20 cellular contexts compared by ENCODE assay signal in the genomic region with DNA sequence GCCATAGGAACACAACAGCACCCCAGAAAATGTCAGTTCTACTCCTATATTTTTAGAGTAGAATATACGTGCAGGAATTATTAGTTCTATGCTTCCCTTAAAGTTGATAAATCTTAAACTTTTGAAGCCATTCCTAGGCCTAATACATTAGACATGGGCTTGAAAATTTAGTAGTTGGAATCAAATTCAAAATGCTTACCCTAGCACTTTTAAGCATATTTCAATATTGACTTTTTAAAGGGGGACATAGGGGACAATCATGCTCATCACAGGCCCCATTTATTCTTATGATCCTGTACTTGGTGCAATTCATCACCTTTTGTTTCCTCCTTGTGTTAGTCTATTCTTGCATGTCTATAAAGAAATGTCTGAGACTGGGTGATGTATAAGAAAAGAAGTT.
"Had no signal": no experiment of that assay in that cellular context is flagged by ENCODE, and none has a peak within 500 bp of the region (broad histone marks: within the 10 kb centered on the region; RNA-seq: fewer than 3 reads in every experiment).

No MANE protein-coding gene starts in this region.

- H3K4me3 ChIP-seq: MG63, SJSA1, SK-N-MC had no signal

- H3K9me3 ChIP-seq: MG63, SJSA1 had no signal

- DNase-seq: Karpas-422, KG1, MG63, NCI-H1092, NCI-H1105 treated with DMSO at 0.1 percent for 48 hours, NCI-H1417 treated with DMSO at 0.1 percent for 48 hours, NCI-H146, NCI-H187, NCI-H2029, NCI-H2081 treated with DMSO at 0.1 percent for 48 hours, NCI-H2171, NCI-H226, NCI-H446, NCI-H510A, NCI-H774, Right ventricle myocardium superior, RPMI8226, SIG-M5 had no signal

- H3K27me3 ChIP-seq: MG63, SJSA1 had no signal

- H3K36me3 ChIP-seq: MG63, SJSA1 had no signal

- H3K27ac ChIP-seq: SJSA1, SK-N-MC had no signal
